ENCODE assay signal across 26 cellular contexts in genomic region chr5:79392776-79393175, GRCh38.
"Had no signal": no experiment of that assay in that cellular context is flagged by ENCODE, and none has a peak within 500 bp of the region (broad histone marks: within the 10 kb centered on the region; RNA-seq: fewer than 3 reads in every experiment).

No MANE protein-coding gene starts in this region.

- H3K27me3 Mint-ChIP-seq: effector memory CD8-positive, alpha-beta T cell; naive B cell had no signal

- H3K9me3 Mint-ChIP-seq: dendritic cell treated with granulocyte-macrophage colony-stimulating factor and Interleukin-4, amounts not matched to agents 40 ng/mL and 50 ng/mL, for 4 days; effector memory CD8-positive, alpha-beta T cell; endodermal cell; mesothelial cell of epicardium; naive B cell had no signal

- H3K4me3 Mint-ChIP-seq: dendritic cell treated with granulocyte-macrophage colony-stimulating factor and Interleukin-4, amounts not matched to agents 40 ng/mL and 50 ng/mL, for 4 days; effector memory CD8-positive, alpha-beta T cell; endodermal cell; mesothelial cell of epicardium; naive B cell had no signal

- H3K4me1 ChIP-seq: colonic mucosa, esophagus squamous epithelium, gastrocnemius medialis, left lung, lower lobe of right lung had no signal

- DNase-seq: colonic mucosa; cortex of kidney; effector CD8-positive, alpha-beta T cell; effector memory CD8-positive, alpha-beta T cell; endodermal cell; esophagus squamous epithelium; foreskin fibroblast; foreskin melanocyte; gastrocnemius medialis; glutamatergic neuron; head of caudate nucleus; heart right ventricle; hippocampal formation; left cardiac atrium; left lung; left ventricle myocardium superior; lower lobe of right lung; mesenchymal stem cell; mucosa of descending colon; naive B cell had no signal

- H3K4me3 ChIP-seq: colonic mucosa, esophagus squamous epithelium, gastrocnemius medialis, heart right ventricle, left lung, lower lobe of right lung, mucosa of descending colon had no signal

- H3K36me3 ChIP-seq: colonic mucosa, left lung, lower lobe of right lung had no signal

- H3K9me3 ChIP-seq: colonic mucosa, esophagus squamous epithelium, gastrocnemius medialis, heart right ventricle, left lung, lower lobe of right lung, mucosa of descending colon had no signal

- H3K27ac ChIP-seq: colonic mucosa, epithelial cell of prostate, esophagus squamous epithelium, gastrocnemius medialis, heart right ventricle, left lung, lower lobe of right lung had no signal

- H3K27ac Mint-ChIP-seq: dendritic cell treated with granulocyte-macrophage colony-stimulating factor and Interleukin-4, amounts not matched to agents 40 ng/mL and 50 ng/mL, for 4 days; effector memory CD8-positive, alpha-beta T cell; endodermal cell; mesothelial cell of epicardium; naive B cell had no signal

- FAIRE-seq: islet of Langerhans, keratinocyte had no signal

- ATAC-seq: effector memory CD8-positive, alpha-beta T cell; esophagus mucosa; gastrocnemius medialis; heart right ventricle; left cardiac atrium; left lung; left ventricle myocardium superior; lower lobe of right lung; mucosa of descending colon had no signal

- H3K4me1 Mint-ChIP-seq: endodermal cell, mesothelial cell of epicardium, naive B cell had no signal

- H3K27me3 ChIP-seq: colonic mucosa, esophagus squamous epithelium, gastrocnemius medialis, heart right ventricle, left lung had no signal
